ENCODE assay signal across 8 cellular contexts in the genomic region with DNA sequence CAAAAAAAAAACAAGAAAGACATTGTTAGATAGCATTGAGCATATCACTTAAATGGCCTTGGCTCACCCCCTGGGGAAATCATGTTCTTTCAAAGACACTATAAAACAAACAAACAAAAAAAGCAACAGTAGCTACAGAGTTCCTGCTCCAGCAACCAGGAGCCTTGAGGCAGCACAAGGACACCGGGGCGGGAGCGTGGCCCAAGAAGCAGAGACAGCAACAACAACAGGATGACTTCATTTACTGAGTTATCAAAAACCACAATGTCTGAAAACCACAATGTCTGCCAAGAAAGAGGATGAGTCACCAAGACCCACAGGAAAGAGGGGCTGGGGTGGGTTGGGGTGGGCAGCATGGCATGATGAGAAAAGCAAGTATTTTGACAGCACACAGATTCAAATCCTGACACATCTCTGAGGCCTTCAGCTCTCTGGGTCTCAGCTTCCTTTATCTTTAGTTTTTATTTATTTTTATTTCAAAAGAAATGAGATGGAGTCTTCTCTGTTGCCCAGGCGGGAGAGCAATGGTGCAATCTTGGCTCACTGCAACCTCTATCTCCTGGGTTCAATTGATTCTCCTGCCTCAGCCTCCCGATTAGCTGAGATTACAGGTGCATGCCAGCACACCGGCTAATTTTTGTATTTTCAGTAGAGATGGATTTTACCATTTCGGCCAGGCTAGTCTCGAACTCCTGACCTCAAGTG. TPM values are rescaled to one million over a fixed set of nuclear protein-coding genes. Genes with fewer than 3 reads are reported as not detected.
DNase-seq lines count a peak whose midpoint lies in the region; ATAC-seq, FAIRE-seq and TF ChIP-seq lines count a peak whose summit lies in the region.

No MANE protein-coding gene starts in this region.

- no peaks in the 10 kb centered on the region for H3K9me3 Mint-ChIP-seq in Caco-2 (ENCODE audit: unreplicated experiment)

- CTCF ChIA-PET in Caco-2 (lab: Charles Lee), result no interaction called here

- DNase-seq in Daoy (ENCODE audit: low read depth), result peak; percentile 95
- DNase-seq in RCC 7860 (ENCODE audit: low spot score), result peak; percentile 96
- DNase-seq in activated T-helper 1 cell treated with anti-CD3 and anti-CD28 coated beads, Interleukin-2, amount 50 U/mL, for 16 hours (ENCODE audit: low read depth in 1 of 2, low spot score in 1 of 2), result peak; percentile 40 to 46
- peak; percentile 65 for DNase-seq in left cardiac atrium
- DNase-seq in stimulated activated CD8-positive, alpha-beta memory T cell treated with anti-CD3 and anti-CD28 coated beads, Interleukin-2, amount 100 ng/mL, for 1 hour (ENCODE audit: low read depth in 2 of 2), result peak; percentile 33 to 47
- no peak for DNase-seq in Caco-2
- no peak for DNase-seq in inferior parietal cortex (ENCODE audit: extremely low spot score)

- POLR2A ChIA-PET in Caco-2 (lab: Charles Lee), result no interaction called here

- H3K9me3 ChIP-seq in Caco-2, result no peaks in the 10 kb centered on the region

- no peaks in the 10 kb centered on the region for H3K4me1 Mint-ChIP-seq in Caco-2 (ENCODE audit: low read depth, unreplicated experiment)

- ATAC-seq in left cardiac atrium (peak; percentile 64 to 81), GM19324 (IDR thresholded peaks at IDR 0.05; ENCODE audit: low FRiP score, unreplicated experiment) (no peak)

- BruUV-seq in Caco-2 (replicated peaks; lab: Mats Ljungman, UMichigan), result no TSS peak

- peak; percentile 67 for FAIRE-seq in RCC 7860 (lab: Jason Lieb, UNC)

- intact Hi-C loops in left cardiac atrium (cut with DNase I) (no loop called here), Caco-2 (cut with micrococcal nuclease; ENCODE audit: unreplicated experiment) (loop anchor here (5.0 kb wide), 1 partner anchor 95 kb away; no protein-coding TSS in a partner anchor)

- no peaks in the 10 kb centered on the region for H3K36me3 ChIP-seq in Caco-2 (ENCODE audit: control insufficient read depth, insufficient read depth, low read length)

- TF ChIP-seq CTCF in Caco-2 (IDR thresholded peaks at IDR 0.05; ENCODE audit: insufficient read depth in 1 of 2, low read depth in 1 of 2, low read length in 1 of 2, severe bottlenecking in 1 of 2, unreplicated experiment in 1 of 2), result no peak

- no peaks in the 10 kb centered on the region for H3K27me3 Mint-ChIP-seq in Caco-2 (ENCODE audit: insufficient read depth, unreplicated experiment)

- no peaks in the 10 kb centered on the region for H3K27me3 ChIP-seq in Caco-2 (replicated peaks; ENCODE audit: control insufficient read depth, insufficient read depth, low read length)

- no peak overlapping the region for H3K27ac Mint-ChIP-seq in Caco-2 (ENCODE audit: unreplicated experiment)

- H3K4me3 Mint-ChIP-seq in Caco-2 (ENCODE audit: unreplicated experiment), result no peak overlapping the region

- H3K4me3 ChIP-seq in Caco-2 (ENCODE audit: low read depth, low read length), result no peak overlapping the region

- H3K36me3 Mint-ChIP-seq in Caco-2 (ENCODE audit: insufficient read depth, unreplicated experiment), result no peaks in the 10 kb centered on the region

- H3K4me1 ChIP-seq in Caco-2, result no peaks in the 10 kb centered on the region

RNA-seq across cellular contexts. Expression of a gene that starts 19.3 kb away (rescaled TPM):
- 53.5 and 61.1 TPM in 2 replicates for total RNA-seq in Daoy (2014; rRNA removed; shearing (Covaris generic))
- total RNA-seq in left cardiac atrium (100 to 1,000 TPM in 1 of 2 donors, 10 to 100 TPM in 1; 81.4 to 102 TPM), Caco-2 (2022) (13.4 and 14.3 TPM in 2 replicates)

Comparison
In these comparisons a context has a peak if more than half of its experiments do, and no peak if none do; other contexts are left out.
1. DNase-seq: peak in Daoy (single experiment), RCC 7860 (single experiment), activated T-helper 1 cell treated with anti-CD3 and anti-CD28 coated beads, Interleukin-2, amount 50 U/mL, for 16 hours (2 of 2), left cardiac atrium (single experiment) and stimulated activated CD8-positive, alpha-beta memory T cell treated with anti-CD3 and anti-CD28 coated beads, Interleukin-2, amount 100 ng/mL, for 1 hour (2 of 2); none in Caco-2 (0 of 2) and inferior parietal cortex (single experiment).